ENCODE assay signal across 13 cellular contexts in genomic region chr6:34546551-34547321, GRCh38. TPM values are rescaled to one million over a fixed set of nuclear protein-coding genes. Genes with fewer than 3 reads are reported as not detected.
DNase-seq lines count a peak whose midpoint lies in the region; TF ChIP-seq lines count a peak whose summit lies in the region.
"Had no signal": no experiment of that assay in that cellular context is flagged by ENCODE, and none has a peak within 500 bp of the region (broad histone marks: within the 10 kb centered on the region; RNA-seq: fewer than 3 reads in every experiment).

No MANE protein-coding gene starts in this region.

- no peaks in the 10 kb centered on the region for H3K4me1 Mint-ChIP-seq in activated naive CD8-positive, alpha-beta T cell treated with anti-CD3 and anti-CD28 coated beads for 36 hours
- H3K4me1 Mint-ChIP-seq: activated CD4-positive, alpha-beta T cell treated with anti-CD3 and anti-CD28 coated beads, Interleukin-2, amount 10 ng/mL, durations not matched to agents 7 days and 5 days had no signal

- peak overlapping the region; percentile 33 to 80 for H3K9ac ChIP-seq in colonic mucosa (ENCODE audit: low read depth in 2 of 2, low read length in 2 of 2)

- DNase-seq in DMS153 (lab: John Stamatoyannopoulos, UW) (peak; percentile 64), NCI-H2171 treated with DMSO at 0.1 percent for 48 hours (lab: John Stamatoyannopoulos, UW) (peak; percentile 95), colonic mucosa (peak; percentile 84), myocyte (ENCODE audit: low read depth) (peak; percentile 29), amniotic stem cell (lab: John Stamatoyannopoulos, UW) (no peak), GM10248 (ENCODE audit: extremely low spot score) (no peak)
- DNase-seq in activated CD8-positive, alpha-beta memory T cell treated with anti-CD3 and anti-CD28 coated beads, Interleukin-2, amount 50 U/mL, for 48 hours: no peak
- no peak for DNase-seq in activated naive CD8-positive, alpha-beta T cell treated with anti-CD3 and anti-CD28 coated beads for 36 hours
- DNase-seq: activated CD4-positive, alpha-beta T cell treated with anti-CD3 and anti-CD28 coated beads, Interleukin-2, amount 10 ng/mL, durations not matched to agents 7 days and 5 days; EL; NCI-H526 treated with DMSO at 0.1 percent for 48 hours had no signal

- peaks cover 4% of the 10 kb centered on the region for H3K27me3 Mint-ChIP-seq in activated naive CD8-positive, alpha-beta T cell treated with anti-CD3 and anti-CD28 coated beads for 36 hours
- H3K27me3 Mint-ChIP-seq: activated CD4-positive, alpha-beta T cell treated with anti-CD3 and anti-CD28 coated beads, Interleukin-2, amount 10 ng/mL, durations not matched to agents 7 days and 5 days had no signal

- H3K27ac Mint-ChIP-seq in activated naive CD8-positive, alpha-beta T cell treated with anti-CD3 and anti-CD28 coated beads for 36 hours: no peak overlapping the region
- H3K27ac Mint-ChIP-seq: activated CD4-positive, alpha-beta T cell treated with anti-CD3 and anti-CD28 coated beads, Interleukin-2, amount 10 ng/mL, durations not matched to agents 7 days and 5 days had no signal

- no peaks in the 10 kb centered on the region for H3K36me3 ChIP-seq in colonic mucosa
- H3K36me3 ChIP-seq: cardiac muscle cell had no signal

- peaks cover 7% of the 10 kb centered on the region for H3K4me1 ChIP-seq in colonic mucosa

- POLR2A ChIA-PET in GM10248 (lab: Yijun Ruan, JAX): no interaction called here

- H3K9me3 Mint-ChIP-seq in activated naive CD8-positive, alpha-beta T cell treated with anti-CD3 and anti-CD28 coated beads for 36 hours: no peaks in the 10 kb centered on the region
- H3K9me3 Mint-ChIP-seq: activated CD4-positive, alpha-beta T cell treated with anti-CD3 and anti-CD28 coated beads, Interleukin-2, amount 10 ng/mL, durations not matched to agents 7 days and 5 days had no signal

- no peak overlapping the region for H3K4me3 Mint-ChIP-seq in activated naive CD8-positive, alpha-beta T cell treated with anti-CD3 and anti-CD28 coated beads for 36 hours
- H3K4me3 Mint-ChIP-seq: activated CD4-positive, alpha-beta T cell treated with anti-CD3 and anti-CD28 coated beads, Interleukin-2, amount 10 ng/mL, durations not matched to agents 7 days and 5 days had no signal

- CTCF ChIA-PET in GM10248 (lab: Yijun Ruan, JAX): no interaction called here

- no peaks in the 10 kb centered on the region for H3K9me3 ChIP-seq in colonic mucosa

- no peak for TF ChIP-seq CTCF in colonic mucosa (IDR thresholded peaks at IDR 0.05)
- TF ChIP-seq CTCF in GM10248 (IDR thresholded peaks at IDR 0.05; ENCODE audit: control extremely low read depth, extremely low read depth, low read depth, missing control alignments): no peak

- no peak overlapping the region for H3K4me3 ChIP-seq in colonic mucosa
- H3K4me3 ChIP-seq: cardiac muscle cell had no signal

- no peaks in the 10 kb centered on the region for H3K36me3 Mint-ChIP-seq in activated naive CD8-positive, alpha-beta T cell treated with anti-CD3 and anti-CD28 coated beads for 36 hours

- peak overlapping the region; percentile 77 for H3K27ac ChIP-seq in colonic mucosa
- H3K27ac ChIP-seq: cardiac muscle cell had no signal

- intact Hi-C loops in colonic mucosa (cut with DNase I): no loop called here

- no peaks in the 10 kb centered on the region for H3K27me3 ChIP-seq in colonic mucosa
- H3K27me3 ChIP-seq: cardiac muscle cell had no signal

RNA-seq across cellular contexts. Expression of gene SPDEF, which starts 9.4 kb away (rescaled TPM):
- 100 to 1,000 TPM in 1 of 2 donors, 10 to 100 TPM in 1; 71.0 to 102 TPM for total RNA-seq in colonic mucosa
- total RNA-seq in myocyte: not detected in 2 replicates
- polyA plus RNA-seq in myocyte (2012): 0.09 TPM
- not detected for total RNA-seq in activated naive CD8-positive, alpha-beta T cell treated with anti-CD3 and anti-CD28 coated beads for 36 hours
- total RNA-seq: activated CD4-positive, alpha-beta T cell treated with anti-CD3 and anti-CD28 coated beads, Interleukin-2, amount 10 ng/mL, durations not matched to agents 7 days and 5 days; pulmonary artery endothelial cell had no signal
- polyA plus RNA-seq: cardiac muscle cell had no signal

Comparison
In these comparisons a context has a peak if more than half of its experiments do, and no peak if none do; other contexts are left out.
1. DNase-seq: peak in DMS153 (single experiment), NCI-H2171 treated with DMSO at 0.1 percent for 48 hours (single experiment), colonic mucosa (single experiment) and myocyte (single experiment); none in activated CD8-positive, alpha-beta memory T cell treated with anti-CD3 and anti-CD28 coated beads, Interleukin-2, amount 50 U/mL, for 48 hours (single experiment), amniotic stem cell (single experiment), activated naive CD8-positive, alpha-beta T cell treated with anti-CD3 and anti-CD28 coated beads for 36 hours (single experiment) and GM10248 (single experiment).
2. RNA of gene SPDEF, which starts 9.4 kb away (total RNA-seq): 71.0 to 102 TPM in colonic mucosa; not detected in activated naive CD8-positive, alpha-beta T cell treated with anti-CD3 and anti-CD28 coated beads for 36 hours and not detected in myocyte; every median in the first group is over 10 times any median in the second.